20 cellular contexts compared by ENCODE assay signal in genomic region chr3:72615182-72615581, GRCh38.
DNase-seq lines count a peak whose midpoint lies in the region; ATAC-seq, FAIRE-seq and TF ChIP-seq lines count a peak whose summit lies in the region.
"Had no signal": no experiment of that assay in that cellular context is flagged by ENCODE, and none has a peak within 500 bp of the region (broad histone marks: within the 10 kb centered on the region; RNA-seq: fewer than 3 reads in every experiment).

No MANE protein-coding gene starts in this region.

- intact Hi-C loops in activated CD4-positive, alpha-beta T cell treated with anti-CD3 and anti-CD28 coated beads for 36 hours (cut with DNase I, micrococcal nuclease), result no loop called here
- intact Hi-C loops in K562 (cut with micrococcal nuclease) (no loop called here), HepG2 (cut with micrococcal nuclease; ENCODE audit: unreplicated experiment) (no loop called here)

- in situ Hi-C loops in K562 (cut with MboI), result no loop called here
- in situ Hi-C loops in HepG2 (cut with HindIII; ENCODE audit: extremely low pct_ligation_motif_present, low pct_unique_long_range_greater_than_20kb), result no loop called here

- H3K27ac ChIP-seq in K562 (ENCODE audit: extremely low read depth, low read depth, low read length), result no peak overlapping the region
- H3K27ac ChIP-seq in HepG2 (ENCODE audit: extremely low read length, insufficient read depth, low read length), result no peak overlapping the region
- H3K27ac ChIP-seq in small intestine (ENCODE audit: low read depth in 1 of 2, low read length in 1 of 2), result no peak overlapping the region
- H3K27ac ChIP-seq: 22Rv1, A549, HL-60 had no signal

- BruUV-seq in K562 (replicated peaks; lab: Mats Ljungman, UMichigan) (no TSS peak), HepG2 (replicated peaks; lab: Mats Ljungman, UMichigan) (no TSS peak)

- TF ChIP-seq RAD21 in K562 (CRISPR knock-in tag; conservative IDR thresholded peaks at IDR 0.05 in 1 of 2, IDR thresholded peaks at IDR 0.05 in 1 of 2) (no peak), HepG2 (CRISPR knock-in tag; IDR thresholded peaks at IDR 0.05) (no peak)

- H3K4me3 ChIP-seq in K562 (no peak overlapping the region), HepG2 (replicated peaks in 1 of 3; ENCODE audit: insufficient read depth in 1 of 3, low read depth in 2 of 3, low read length in 3 of 3) (no peak overlapping the region), small intestine (ENCODE audit: low read depth in 1 of 2, low read length in 2 of 2) (no peak overlapping the region)
- H3K4me3 ChIP-seq: A549 had no signal

- no peak overlapping the region for H3K9ac ChIP-seq in K562 (ENCODE audit: insufficient read depth in 1 of 2, low read depth in 2 of 2, low read length in 2 of 2)
- no peak overlapping the region for H3K9ac ChIP-seq in HepG2 (ENCODE audit: insufficient read depth, low read depth, low read length)

- no peak for DNase-seq in activated CD4-positive, alpha-beta T cell treated with anti-CD3 and anti-CD28 coated beads for 36 hours
- DNase-seq in activated CD4-positive, alpha-beta T cell treated with anti-CD3 and anti-CD28 coated beads for 48 hours, result no peak
- no peak for DNase-seq in K562 (ENCODE audit: extremely low read depth in 1 of 4, low spot score in 3 of 4)
- no peak for DNase-seq in HepG2 (ENCODE audit: low spot score)
- peak; percentile 87 for DNase-seq in small intestine
- DNase-seq in cerebellar cortex (ENCODE audit: low spot score), result no peak
- DNase-seq in GM12892 (ENCODE audit: insufficient read length), result no peak
- DNase-seq in RCC 7860 (ENCODE audit: low spot score), result no peak
- DNase-seq: AML-193; Calu3; CD8-positive, alpha-beta T cell; DMS79 treated with DMSO at 0.1 percent for 48 hours; GF-D8; GOT3; H7; HFFc6 had no signal

- no peaks in the 10 kb centered on the region for H3K79me2 ChIP-seq in K562 (ENCODE audit: control insufficient read depth, insufficient read depth, low read length)
- H3K79me2 ChIP-seq in HepG2 (ENCODE audit: insufficient read depth, low read length), result no peaks in the 10 kb centered on the region

- H3K4me2 ChIP-seq in K562 (ENCODE audit: insufficient read depth, low read length) (no peak overlapping the region), HepG2 (ENCODE audit: low read depth, low read length) (peak overlapping the region; percentile 13; the same call in 1 of the 2 replicates)
- H3K4me2 ChIP-seq: A549 had no signal

- H3K36me3 ChIP-seq in K562 (ENCODE audit: control insufficient read depth, insufficient read depth, low read length) (no peaks in the 10 kb centered on the region), HepG2 (replicated peaks in 1 of 2; ENCODE audit: control insufficient read depth in 1 of 2, insufficient read depth in 2 of 2, low read length in 2 of 2) (no peaks in the 10 kb centered on the region), small intestine (ENCODE audit: control insufficient read depth in 2 of 2, insufficient read depth in 2 of 2, low read length in 2 of 2) (no peaks in the 10 kb centered on the region)

- H3K4me1 ChIP-seq in K562 (replicated peaks in 1 of 2; ENCODE audit: control insufficient read depth in 2 of 2, insufficient read depth in 2 of 2, low read length in 2 of 2) (peaks cover 0 to 16% of the 10 kb centered on the region in 2 experiments; a peak in 3 of 5 replicates), HepG2 (ENCODE audit: insufficient read depth, low read length) (peaks cover 50% of the 10 kb centered on the region), small intestine (ENCODE audit: control insufficient read depth in 2 of 2, insufficient read depth in 1 of 2, low read depth in 1 of 2, low read length in 1 of 2) (peaks cover 0 to 10% of the 10 kb centered on the region in 2 donors)
- H3K4me1 ChIP-seq: A549 had no signal

- no peaks in the 10 kb centered on the region for H3K36me3 Mint-ChIP-seq in activated CD4-positive, alpha-beta T cell treated with anti-CD3 and anti-CD28 coated beads for 36 hours (ENCODE audit: low read depth)
- H3K36me3 Mint-ChIP-seq: CD8-positive, alpha-beta T cell had no signal

- H4K20me1 ChIP-seq in K562 (replicated peaks; ENCODE audit: control insufficient read depth, insufficient read depth, low read length) (no peaks in the 10 kb centered on the region), HepG2 (ENCODE audit: insufficient read depth, low read length) (no peaks in the 10 kb centered on the region)

- no peaks in the 10 kb centered on the region for H3K27me3 Mint-ChIP-seq in activated CD4-positive, alpha-beta T cell treated with anti-CD3 and anti-CD28 coated beads for 36 hours

- no peak for ATAC-seq in activated CD4-positive, alpha-beta T cell treated with anti-CD3 and anti-CD28 coated beads for 36 hours
- ATAC-seq in K562 (no peak), HepG2 (no peak)
- ATAC-seq: A549; CD8-positive, alpha-beta T cell; HCT116 had no signal

- no peak overlapping the region for H3K4me3 Mint-ChIP-seq in activated CD4-positive, alpha-beta T cell treated with anti-CD3 and anti-CD28 coated beads for 36 hours
- H3K4me3 Mint-ChIP-seq: CD8-positive, alpha-beta T cell; HFFc6 had no signal

- H3K4me1 Mint-ChIP-seq in activated CD4-positive, alpha-beta T cell treated with anti-CD3 and anti-CD28 coated beads for 36 hours, result peaks cover 6% of the 10 kb centered on the region

- no peaks in the 10 kb centered on the region for H3K9me1 ChIP-seq in K562 (ENCODE audit: control insufficient read depth, insufficient read depth, low read length)

- TF ChIP-seq CTCF in K562 (IDR thresholded peaks at IDR 0.05 in 2 of 3, conservative IDR thresholded peaks at IDR 0.05 in 1 of 3; ENCODE audit: insufficient read depth in 2 of 3, low read depth in 1 of 3, low read length in 3 of 3) (no peak), HepG2 (CRISPR knock-in tag; IDR thresholded peaks at IDR 0.05) (no peak)

- TF ChIP-seq EP300 in K562 (IDR thresholded peaks at IDR 0.05; ENCODE audit: low read length), result no peak
- no peak for TF ChIP-seq EP300 in HepG2 (IDR thresholded peaks at IDR 0.05; ENCODE audit: low read depth in 2 of 2, low read length in 2 of 2)
- no peak for TF ChIP-seq EP300 in HepG2 (CRISPR knock-in tag; IDR thresholded peaks at IDR 0.05; ENCODE audit: borderline replicate concordance)

- peak overlapping the region; percentile 47; the same call in 1 of the 2 replicates for H2AFZ ChIP-seq in K562 (ENCODE audit: low read depth, low read length)
- no peak overlapping the region for H2AFZ ChIP-seq in HepG2 (ENCODE audit: low read length)

- H3K9me3 ChIP-seq in K562 (replicated peaks; ENCODE audit: control insufficient read depth, insufficient read depth, low read depth, low read length), result no peaks in the 10 kb centered on the region
- no peaks in the 10 kb centered on the region for H3K9me3 ChIP-seq in HepG2 (ENCODE audit: low read length)
- no peaks in the 10 kb centered on the region for H3K9me3 ChIP-seq in small intestine (ENCODE audit: control insufficient read depth, low read depth)
- H3K9me3 ChIP-seq: A549 had no signal

- POLR2A ChIA-PET in activated CD4-positive, alpha-beta T cell treated with anti-CD3 and anti-CD28 coated beads for 36 hours (lab: Charles Lee), result no interaction called here
- POLR2A ChIA-PET in K562 (lab: Yijun Ruan, JAX) (interaction anchor here (0.6 kb wide), 1 partner anchor 12 kb away, joined by 3 read pairs; no protein-coding TSS in a partner anchor), HepG2 (lab: Yijun Ruan, JAX) (interaction anchor here (0.8 to 1.2 kb wide), 3 partner anchors 12 to 35 kb away, joined by 3 to 4 read pairs (median 3); no protein-coding TSS in a partner anchor)

- FAIRE-seq in K562 (lab: Jason Lieb, UNC) (no peak), HepG2 (lab: Jason Lieb, UNC) (no peak), small intestine (lab: Jason Lieb, UNC) (no peak), GM12892 (lab: Jason Lieb, UNC) (no peak), RCC 7860 (lab: Jason Lieb, UNC) (no peak)
- FAIRE-seq: A549 had no signal

- peak overlapping the region; percentile 0 for H3K27ac Mint-ChIP-seq in activated CD4-positive, alpha-beta T cell treated with anti-CD3 and anti-CD28 coated beads for 36 hours
- H3K27ac Mint-ChIP-seq: CD8-positive, alpha-beta T cell; HFFc6 had no signal

- no peaks in the 10 kb centered on the region for H3K27me3 ChIP-seq in K562 (ENCODE audit: control insufficient read depth in 2 of 2, insufficient read depth in 2 of 2, low read length in 2 of 2)
- H3K27me3 ChIP-seq in HepG2 (ENCODE audit: control insufficient read depth in 1 of 2, insufficient read depth in 2 of 2, low read length in 2 of 2), result no peaks in the 10 kb centered on the region
- no peaks in the 10 kb centered on the region for H3K27me3 ChIP-seq in small intestine (ENCODE audit: control insufficient read depth in 2 of 2, insufficient read depth in 2 of 2, low read length in 2 of 2)

- no peak for TF ChIP-seq POLR2A in K562 (conservative IDR thresholded peaks at IDR 0.05)
- no peak for TF ChIP-seq POLR2A in HepG2 (IDR thresholded peaks at IDR 0.05; ENCODE audit: insufficient read depth in 1 of 2, low read depth in 2 of 2, low read length in 2 of 2)
- TF ChIP-seq POLR2A in GM12892 (IDR thresholded peaks at IDR 0.05; ENCODE audit: low read depth, low read length), result no peak

- WGBS in K562 (ENCODE audit: insufficient coverage, low coverage, missing lambda C conversion rate), result 43% methylated on average over 3 of the region's 3 CpGs
- 16% methylated on average over 3 of the region's 3 CpGs for WGBS in HepG2 (ENCODE audit: low lambda C conversion rate)
- WGBS in small intestine, 3 donors, result 14 to 54% (median 36%) methylated on average over 3 of the region's 3 CpGs

- CTCF ChIA-PET in activated CD4-positive, alpha-beta T cell treated with anti-CD3 and anti-CD28 coated beads for 36 hours (lab: Charles Lee), result interaction anchor here (0.6 to 1.2 kb wide), 2 partner anchors 117 to 274 kb away, joined by 3 read pairs; no protein-coding TSS in a partner anchor
- CTCF ChIA-PET in K562 (lab: Yijun Ruan, JAX; ENCODE audit: low intra/inter-chr PET ratio), result no interaction called here
- CTCF ChIA-PET in HepG2 (lab: Yijun Ruan, JAX; ENCODE audit: low intra/inter-chr PET ratio, low total read pairs), result no interaction called here

- H3K9me3 Mint-ChIP-seq in activated CD4-positive, alpha-beta T cell treated with anti-CD3 and anti-CD28 coated beads for 36 hours (ENCODE audit: low read depth), result peaks cover 10% of the 10 kb centered on the region

TF ChIP-seq in K562, 482 proteins besides CTCF, POLR2A, EP300 and RAD21 (continues in another document):
- TF ChIP-seq YBX1 (IDR thresholded peaks at IDR 0.05), result no peak
- no peak for TF ChIP-seq ERF (CRISPR knock-in tag; IDR thresholded peaks at IDR 0.05)

TF ChIP-seq in HepG2, 621 proteins besides CTCF, POLR2A, EP300 and RAD21 (continues in another document):
- TF ChIP-seq ESRRA (CRISPR knock-in tag; IDR thresholded peaks at IDR 0.05; ENCODE audit: low read depth) (no peak), NCOA5 (CRISPR knock-in tag; IDR thresholded peaks at IDR 0.05) (no peak)
